Comparison of ENCODE assay signal across 17 cellular contexts in the genomic region with DNA sequence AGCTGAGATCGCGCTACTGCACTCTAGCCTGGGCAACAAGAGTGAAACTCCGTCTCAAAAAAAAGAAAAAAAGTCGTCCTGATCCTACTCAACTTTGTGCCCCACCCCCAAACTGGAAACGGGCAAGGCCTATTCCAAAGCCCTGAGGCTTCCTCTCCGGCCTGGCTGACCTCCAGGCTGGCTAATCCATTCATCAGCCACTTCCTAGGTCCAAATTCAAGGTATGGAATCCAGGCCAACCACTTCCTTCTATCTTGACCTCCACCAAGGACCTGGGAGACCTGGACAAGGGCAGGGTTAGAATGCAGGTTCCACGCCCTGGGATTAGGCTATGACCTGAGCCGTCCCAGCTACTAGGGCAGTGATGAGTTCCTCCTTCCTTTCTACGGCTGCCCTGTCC. TPM values are rescaled to one million over a fixed set of nuclear protein-coding genes. Genes with fewer than 3 reads are reported as not detected.
DNase-seq lines count a peak whose midpoint lies in the region; ATAC-seq and TF ChIP-seq lines count a peak whose summit lies in the region.
"Had no signal": no experiment of that assay in that cellular context is flagged by ENCODE, and none has a peak within 500 bp of the region (broad histone marks: within the 10 kb centered on the region; RNA-seq: fewer than 3 reads in every experiment).

No MANE protein-coding gene starts in this region.

- no peak overlapping the region for H4K91ac ChIP-seq in IMR-90 (ENCODE audit: insufficient read depth, low read depth, low read length)

- no peak for TF ChIP-seq RAD21 in IMR-90 (IDR thresholded peaks at IDR 0.05; ENCODE audit: low read length)

- no peak overlapping the region for H3K27ac ChIP-seq in IMR-90 (ENCODE audit: insufficient read depth, low read length)
- peak overlapping the region; percentile 37; the same call in 1 of the 2 replicates for H3K27ac ChIP-seq in PC-9
- no peak overlapping the region for H3K27ac ChIP-seq in effector memory CD4-positive, alpha-beta T cell (ENCODE audit: insufficient read depth, low read length, poor library complexity, severe bottlenecking)

- no peak overlapping the region for H2AK9ac ChIP-seq in IMR-90 (replicated peaks; ENCODE audit: low read depth, low read length, poor library complexity)

- ATAC-seq in IMR-90 (ENCODE audit: low read depth) = no peak
- ATAC-seq in esophagus mucosa = peak; percentile 62

- H3K9me1 ChIP-seq in IMR-90 (ENCODE audit: insufficient read depth, low read length) = 0 out of 2 replicates have a peak, but pooled peaks cover 2% of the 10 kb centered on the region

- H3K4me3 ChIP-seq in IMR-90 (ENCODE audit: insufficient read depth, low read depth, low read length) (no peak overlapping the region), PC-9 (no peak overlapping the region)
- H3K4me3 ChIP-seq in effector memory CD4-positive, alpha-beta T cell (ENCODE audit: insufficient read depth, low read depth, low read length, poor library complexity, severe bottlenecking) = no peak overlapping the region

- in situ Hi-C loops in IMR-90 (cut with MboI; ENCODE audit: low sequenced_read_pairs) = no loop called here

- no peak overlapping the region for H3K14ac ChIP-seq in IMR-90 (replicated peaks; ENCODE audit: low read depth, low read length)

- H3K18ac ChIP-seq in IMR-90 (ENCODE audit: low read depth, low read length) = no peak overlapping the region

- intact Hi-C loops in IMR-90 (cut with micrococcal nuclease) = no loop called here
- intact Hi-C loops in PC-9 (cut with micrococcal nuclease; ENCODE audit: unreplicated experiment) = no loop called here

- no peak overlapping the region for H2AK5ac ChIP-seq in IMR-90 (ENCODE audit: low read depth, low read length)

- H3K36me3 ChIP-seq in IMR-90 (ENCODE audit: control insufficient read depth, insufficient read depth, low read length) = no peaks in the 10 kb centered on the region
- no peaks in the 10 kb centered on the region for H3K36me3 ChIP-seq in PC-9 (ENCODE audit: low read depth)
- no peaks in the 10 kb centered on the region for H3K36me3 ChIP-seq in effector memory CD4-positive, alpha-beta T cell (ENCODE audit: control insufficient read depth, insufficient read depth, low read length)

- no peak overlapping the region for H3K23ac ChIP-seq in IMR-90 (ENCODE audit: low read depth, low read length)

- no CpG with 5 or more reads among the region's 9 CpGs for WGBS in IMR-90 (ENCODE audit: extremely low coverage in 2 of 2, insufficient read length in 1 of 2), 2 experiments

- POLR2A ChIA-PET in IMR-90 (lab: Charles Lee; ENCODE audit: unreplicated experiment) (no interaction called here), PC-9 (lab: Charles Lee; ENCODE audit: unreplicated experiment) (interaction anchor here (0.6 kb wide), 1 partner anchor 11 kb away, joined by 6 read pairs; no protein-coding TSS in a partner anchor)

- BruUV-seq in IMR-90 (replicated peaks; lab: Mats Ljungman, UMichigan) = no TSS peak
- BruUV-seq in PC-9 (replicated peaks; lab: Mats Ljungman, UMichigan) = no TSS peak

- H3K56ac ChIP-seq in IMR-90 (ENCODE audit: extremely low read depth, insufficient read depth, low read length) = no peak overlapping the region

- no peak overlapping the region for H3K9ac ChIP-seq in IMR-90 (ENCODE audit: low read depth, low read length)

- no peak overlapping the region for H3K4me2 ChIP-seq in IMR-90 (ENCODE audit: low read depth, low read length)
- peak overlapping the region; percentile 15 for H3K4me2 ChIP-seq in PC-9

- no peak overlapping the region for H2BK20ac ChIP-seq in IMR-90 (ENCODE audit: low read depth, low read length)

- H3K79me1 ChIP-seq in IMR-90 (ENCODE audit: low read depth in 1 of 2, low read length in 2 of 2) = no peaks in the 10 kb centered on the region

- H3K27me3 ChIP-seq in IMR-90 (ENCODE audit: control insufficient read depth, insufficient read depth, low read length) = no peaks in the 10 kb centered on the region
- no peaks in the 10 kb centered on the region for H3K27me3 ChIP-seq in PC-9 (ENCODE audit: insufficient read depth, low read depth)
- no peaks in the 10 kb centered on the region for H3K27me3 ChIP-seq in effector memory CD4-positive, alpha-beta T cell (replicated peaks; ENCODE audit: control insufficient read depth, insufficient read depth, low read length, poor library complexity, severe bottlenecking)

- no peak for TF ChIP-seq POLR2A in IMR-90 (IDR thresholded peaks at IDR 0.05; ENCODE audit: low read depth, low read length)

- no peak overlapping the region for H4K8ac ChIP-seq in IMR-90 (ENCODE audit: low read depth in 2 of 2, low read length in 2 of 2)

- TF ChIP-seq CTCF in IMR-90 (conservative IDR thresholded peaks at IDR 0.05; ENCODE audit: low read depth, low read length) (no peak), PC-9 (conservative IDR thresholded peaks at IDR 0.05) (no peak)

- H4K5ac ChIP-seq in IMR-90 (ENCODE audit: low read depth, low read length) = no peak overlapping the region

- CTCF ChIA-PET in IMR-90 (lab: Yijun Ruan, JAX) (no interaction called here), PC-9 (lab: Charles Lee) (interaction anchor here (0.6 kb wide), 1 partner anchor 15 kb away, joined by 4 read pairs; no protein-coding TSS in a partner anchor)

- H4K20me1 ChIP-seq in IMR-90 (ENCODE audit: insufficient read depth, low read length) (no peaks in the 10 kb centered on the region), PC-9 (ENCODE audit: insufficient read depth) (no peaks in the 10 kb centered on the region)

- H2BK120ac ChIP-seq in IMR-90 (ENCODE audit: low read depth, low read length) = no peak overlapping the region

- H3K4ac ChIP-seq in IMR-90 (ENCODE audit: low read depth, low read length) = no peak overlapping the region

- no peak overlapping the region for H2BK5ac ChIP-seq in IMR-90 (ENCODE audit: low read depth, low read length, poor library complexity, severe bottlenecking)

- H3F3A ChIP-seq in PC-9 (ENCODE audit: insufficient read depth, low read depth) = peaks cover 24% of the 10 kb centered on the region

- DNase-seq in A172 (ENCODE audit: low spot score) = peak; percentile 28
- no peak for DNase-seq in IMR-90
- DNase-seq in PC-9 = peak; percentile 68 to 77
- DNase-seq in NCI-H2029 treated with DMSO at 0.1 percent for 48 hours (lab: John Stamatoyannopoulos, UW) = no peak
- DNase-seq in effector memory CD4-positive, alpha-beta T cell = no peak
- no peak for DNase-seq in activated CD8-positive, alpha-beta memory T cell treated with anti-CD3 and anti-CD28 coated beads for 24 hours
- no peak for DNase-seq in NOMO-1 treated with dmso at 0.1 percent for 144 hours (lab: John Stamatoyannopoulos, UW; ENCODE audit: unreplicated experiment)
- DNase-seq: 8988T; ACHN; C1 segment of cervical spinal cord; Calu3; CD4-positive, alpha-beta T cell; DMS 273 treated with DMSO at 0.1 percent for 48 hours; DMS79 treated with DMSO at 0.1 percent for 48 hours; EL; GF-D8 had no signal

- H3K9me2 ChIP-seq in PC-9 (ENCODE audit: insufficient read depth) = no peaks in the 10 kb centered on the region

- dilution Hi-C loops in IMR-90 (cut with HindIII; ENCODE audit: low sequenced_read_pairs, unreplicated experiment) = no loop called here

- no peak overlapping the region for H2BK15ac ChIP-seq in IMR-90 (ENCODE audit: low read depth, low read length)

- H3K4me1 ChIP-seq in IMR-90 (ENCODE audit: control insufficient read depth, insufficient read depth, low read length) (no peaks in the 10 kb centered on the region), PC-9 (replicated peaks; ENCODE audit: insufficient read depth) (peaks cover 15% of the 10 kb centered on the region)
- H3K4me1 ChIP-seq in effector memory CD4-positive, alpha-beta T cell (ENCODE audit: control insufficient read depth, insufficient read depth, low read length, poor library complexity, severe bottlenecking) = no peaks in the 10 kb centered on the region

- no peaks in the 10 kb centered on the region for H3K79me2 ChIP-seq in PC-9 (ENCODE audit: low read depth)

- H2AFZ ChIP-seq in IMR-90 (replicated peaks; ENCODE audit: low read length, poor library complexity) (peak overlapping the region; percentile 63), PC-9 (no peak overlapping the region)

- H3K9me3 ChIP-seq in IMR-90 (ENCODE audit: control insufficient read depth, insufficient read depth, low read length) = no peaks in the 10 kb centered on the region
- H3K9me3 ChIP-seq in PC-9 (ENCODE audit: insufficient read depth, low read depth) = no peaks in the 10 kb centered on the region
- H3K9me3 ChIP-seq in effector memory CD4-positive, alpha-beta T cell (ENCODE audit: control insufficient read depth, low read length) = no peaks in the 10 kb centered on the region

TF ChIP-seq in IMR-90, 13 proteins besides CTCF, POLR2A, EP300 and RAD21:
- TF ChIP-seq RCOR1 (IDR thresholded peaks at IDR 0.05; ENCODE audit: insufficient replicate concordance, low read length) = no peak

RNA-seq across cellular contexts. Expression of gene EIF4H, which starts 20.4 kb away (rescaled TPM):
- total RNA-seq in A172 (2014; rRNA removed; shearing (Covaris generic)) = 457 and 480 TPM in 2 replicates
- total RNA-seq in IMR-90 (2012; rRNA removed) = 241 and 269 TPM in 2 replicates
- polyA plus RNA-seq in IMR-90 (2012; rRNA removed) = 292 and 321 TPM in 2 replicates
- polyA plus RNA-seq in IMR-90 (2012; cell fraction: cytosol; rRNA removed) = 244 and 296 TPM in 2 replicates
- 160 and 211 TPM in 2 replicates for polyA plus RNA-seq in IMR-90 (2012; cell fraction: nucleus; rRNA removed; ENCODE audit: low replicate concordance)
- 315 and 459 TPM in 2 replicates for total RNA-seq in PC-9 (2021)
- total RNA-seq in esophagus mucosa = 235 TPM

RNA-seq across cellular contexts. Expression of gene LAT2, which starts 56.1 kb away (rescaled TPM):
- 0.84 and 3.3 TPM in 2 replicates for total RNA-seq in A172 (2014; rRNA removed; shearing (Covaris generic))
- total RNA-seq in IMR-90 (2012; rRNA removed) (under 0.01 and 0.36 TPM in 2 replicates), PC-9 (2021) (1.8 and 3.5 TPM in 2 replicates), esophagus mucosa (1.2 TPM)
- 0.50 and 0.77 TPM in 2 replicates for polyA plus RNA-seq in IMR-90 (2012; rRNA removed)
- 0.41 and 0.60 TPM in 2 replicates for polyA plus RNA-seq in IMR-90 (2012; cell fraction: cytosol; rRNA removed)
- polyA plus RNA-seq in IMR-90 (2012; cell fraction: nucleus; rRNA removed; ENCODE audit: low replicate concordance) = 3.3 and 4.1 TPM in 2 replicates

Comparison
In these comparisons a context has a peak if more than half of its experiments do, and no peak if none do; other contexts are left out.
1. DNase-seq: peak in A172 (single experiment) and PC-9 (2 of 2); none in IMR-90 (single experiment), NCI-H2029 treated with DMSO at 0.1 percent for 48 hours (single experiment), effector memory CD4-positive, alpha-beta T cell (0 of 3), activated CD8-positive, alpha-beta memory T cell treated with anti-CD3 and anti-CD28 coated beads for 24 hours (single experiment) and NOMO-1 treated with dmso at 0.1 percent for 144 hours (single experiment).